ENCODE assay signal across 9 cellular contexts in the genomic region with DNA sequence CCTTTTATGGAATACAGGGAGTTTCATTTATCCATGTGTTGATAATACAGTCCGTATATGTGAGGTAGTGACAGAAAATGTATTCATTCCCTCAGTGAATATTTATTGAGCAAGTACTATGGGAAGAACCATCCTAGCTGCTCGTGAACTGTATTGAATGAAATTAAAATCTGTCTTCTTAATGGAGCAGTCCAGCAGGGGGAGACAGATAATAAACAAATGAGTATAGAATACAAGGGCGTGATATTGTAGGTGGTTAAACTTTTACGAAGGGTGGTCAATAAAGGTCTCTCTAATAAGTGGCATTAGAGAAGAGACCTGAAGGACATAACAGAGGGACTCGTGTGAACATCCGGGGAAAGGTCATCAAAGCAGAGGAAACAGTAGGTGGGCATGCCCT.
DNase-seq lines count a peak whose midpoint lies in the region; ATAC-seq and TF ChIP-seq lines count a peak whose summit lies in the region.
"Had no signal": no experiment of that assay in that cellular context is flagged by ENCODE, and none has a peak within 500 bp of the region (broad histone marks: within the 10 kb centered on the region; RNA-seq: fewer than 3 reads in every experiment).

No MANE protein-coding gene starts in this region.

- H3K4me1 ChIP-seq in RWPE2 (ENCODE audit: insufficient read depth, poor library complexity, severe bottlenecking), result peaks cover 4% of the 10 kb centered on the region
- H3K4me1 ChIP-seq in iPS DF 6.9 (ENCODE audit: control insufficient read depth, insufficient read depth, low read length), result no peaks in the 10 kb centered on the region
- H3K4me1 ChIP-seq in sigmoid colon, result no peaks in the 10 kb centered on the region

- intact Hi-C loops in sigmoid colon (cut with DNase I), result no loop called here

- no peak for DNase-seq in RWPE2 (ENCODE audit: low spot score)
- DNase-seq in iPS DF 6.9 (ENCODE audit: low read depth, low spot score), result peak; percentile 27
- DNase-seq in activated CD8-positive, alpha-beta memory T cell treated with anti-CD3 and anti-CD28 coated beads for 24 hours, result no peak
- DNase-seq in sigmoid colon, result no peak
- DNase-seq: stimulated activated CD4-positive, alpha-beta T cell treated with anti-CD3 and anti-CD28 coated beads, Interleukin-1b, Interleukin-23, amount 100 ng/mL, for 48 hours had no signal

- H3K27me3 ChIP-seq in RWPE2 (ENCODE audit: insufficient read depth, poor library complexity, severe bottlenecking) (no peaks in the 10 kb centered on the region), iPS DF 6.9 (ENCODE audit: control insufficient read depth, insufficient read depth, low read length) (no peaks in the 10 kb centered on the region), sigmoid colon (no peaks in the 10 kb centered on the region)

- no peak overlapping the region for H3K4me3 ChIP-seq in RWPE2 (ENCODE audit: severe bottlenecking)
- H3K4me3 ChIP-seq in iPS DF 6.9 (ENCODE audit: low read length), result no peak overlapping the region
- H3K4me3 ChIP-seq in sigmoid colon, result no peak overlapping the region

- no peak for TF ChIP-seq EP300 in sigmoid colon (IDR thresholded peaks at IDR 0.05)

- WGBS in iPS DF 6.9 (ENCODE audit: insufficient coverage, insufficient read length), result no CpG with 5 or more reads among the region's 6 CpGs
- 84 to 85% methylated on average over 6 of the region's 6 CpGs for WGBS in sigmoid colon, 2 donors

- H3K36me3 ChIP-seq in RWPE2 (ENCODE audit: low read depth) (no peaks in the 10 kb centered on the region; the same call in 1 of the 2 replicates), iPS DF 6.9 (ENCODE audit: control insufficient read depth, insufficient read depth, low read length) (no peaks in the 10 kb centered on the region), sigmoid colon (no peaks in the 10 kb centered on the region)

- TF ChIP-seq CTCF in C4-2B (conservative IDR thresholded peaks at IDR 0.05) (peak; percentile 72), RWPE2 (IDR thresholded peaks at IDR 0.05; ENCODE audit: poor library complexity, severe bottlenecking) (peak; percentile 39), sigmoid colon (IDR thresholded peaks at IDR 0.05) (peak in 1 of 4 experiments; percentile 16)

- H3K27ac ChIP-seq in C4-2B (no peak overlapping the region), RWPE2 (ENCODE audit: poor library complexity, severe bottlenecking) (no peak overlapping the region), iPS DF 6.9 (ENCODE audit: low read length) (no peak overlapping the region), sigmoid colon (no peak overlapping the region)

- TF ChIP-seq POLR2A in sigmoid colon (IDR thresholded peaks at IDR 0.05), result no peak

- ATAC-seq in GM21360 (IDR thresholded peaks at IDR 0.05; ENCODE audit: unreplicated experiment) (peak; percentile 39), RWPE2 (ENCODE audit: low read depth) (no peak), GM18907 (IDR thresholded peaks at IDR 0.05; ENCODE audit: unreplicated experiment) (no peak), HG03025 (IDR thresholded peaks at IDR 0.05; ENCODE audit: low FRiP score, unreplicated experiment) (no peak)

- no peaks in the 10 kb centered on the region for H3K9me3 ChIP-seq in RWPE2 (ENCODE audit: severe bottlenecking)
- no peaks in the 10 kb centered on the region for H3K9me3 ChIP-seq in iPS DF 6.9 (ENCODE audit: control insufficient read depth, insufficient read depth, low read length)
- no peaks in the 10 kb centered on the region for H3K9me3 ChIP-seq in sigmoid colon
